21 cellular contexts compared by ENCODE assay signal in genomic region chr7:99627513-99627912, GRCh38. TPM values are rescaled to one million over a fixed set of nuclear protein-coding genes. Genes with fewer than 3 reads are reported as not detected.
A peak's percentile ranks its signal among the peaks of the same experiment; 100 is the strongest.
DNase-seq lines count a peak whose midpoint lies in the region; ATAC-seq, FAIRE-seq and TF ChIP-seq lines count a peak whose summit lies in the region.
"Had no signal": no experiment of that assay in that cellular context is flagged by ENCODE, and none has a peak within 500 bp of the region (broad histone marks: within the 10 kb centered on the region; RNA-seq: fewer than 3 reads in every experiment).

No MANE protein-coding gene starts in this region.

- FAIRE-seq in GM12891 (lab: Jason Lieb, UNC), result peak; percentile 50
- peak; percentile 55 for FAIRE-seq in frontal cortex (lab: Jason Lieb, UNC)
- FAIRE-seq: GM12878, H54, HTR-8/SVneo had no signal

- TF ChIP-seq POLR2A in GM12891 (IDR thresholded peaks at IDR 0.05; ENCODE audit: low read depth, low read length), result no peak

- H3K27me3 Mint-ChIP-seq in activated naive CD4-positive, alpha-beta T cell treated with anti-CD3 and anti-CD28 coated beads for 36 hours (ENCODE audit: low read depth), result no peaks in the 10 kb centered on the region
- H3K27me3 Mint-ChIP-seq: CD4-positive, alpha-beta memory T cell had no signal

- ATAC-seq in right cardiac atrium, result no peak
- no peak for ATAC-seq in HG03135 (IDR thresholded peaks at IDR 0.05; ENCODE audit: unreplicated experiment)
- ATAC-seq: GM12878 had no signal

- H3K4me3 Mint-ChIP-seq in activated naive CD4-positive, alpha-beta T cell treated with anti-CD3 and anti-CD28 coated beads for 36 hours, result no peak overlapping the region
- H3K4me3 Mint-ChIP-seq: CD4-positive, alpha-beta memory T cell had no signal

- CTCF ChIA-PET in activated naive CD4-positive, alpha-beta T cell treated with anti-CD3 and anti-CD28 coated beads for 36 hours (lab: Charles Lee), result no interaction called here

- no peak for DNase-seq in activated naive CD4-positive, alpha-beta T cell treated with anti-CD3 and anti-CD28 coated beads for 36 hours
- no peak for DNase-seq in activated naive CD4-positive, alpha-beta T cell treated with anti-CD3 and anti-CD28 coated beads, Interleukin-2, amount 50 U/mL, for 16 hours
- DNase-seq in GM12891 (ENCODE audit: insufficient read length, low spot score) (no peak), frontal cortex (ENCODE audit: low spot score in 2 of 2) (no peak), NCI-H1092 treated with DMSO at 0.1 percent for 48 hours (lab: John Stamatoyannopoulos, UW) (no peak), right cardiac atrium (no peak)
- DNase-seq: AML-193; Calu3; CD4-positive, alpha-beta memory T cell; DMS79 treated with DMSO at 0.1 percent for 48 hours; GM23248; HCEC 1CT; IMR-90; KBM-7 had no signal

- intact Hi-C loops in activated naive CD4-positive, alpha-beta T cell treated with anti-CD3 and anti-CD28 coated beads for 36 hours (cut with micrococcal nuclease), result no loop called here
- intact Hi-C loops in right cardiac atrium (cut with DNase I), result loop anchor here in 1 of 4 donors (5.0 kb wide), 1 partner anchor 85 kb away; no protein-coding TSS in a partner anchor

- H3K4me1 ChIP-seq in right cardiac atrium (ENCODE audit: control insufficient read depth, insufficient read depth, low read length), result no peaks in the 10 kb centered on the region

- no peaks in the 10 kb centered on the region for H3K27me3 ChIP-seq in right cardiac atrium (ENCODE audit: control insufficient read depth, insufficient read depth)

- H3K36me3 Mint-ChIP-seq in activated naive CD4-positive, alpha-beta T cell treated with anti-CD3 and anti-CD28 coated beads for 36 hours (ENCODE audit: low read depth), result peaks cover 82% of the 10 kb centered on the region

- peaks cover 76% of the 10 kb centered on the region for H3K4me1 Mint-ChIP-seq in activated naive CD4-positive, alpha-beta T cell treated with anti-CD3 and anti-CD28 coated beads for 36 hours (ENCODE audit: low read depth)

- H3K9me3 Mint-ChIP-seq in activated naive CD4-positive, alpha-beta T cell treated with anti-CD3 and anti-CD28 coated beads for 36 hours, result no peaks in the 10 kb centered on the region
- H3K9me3 Mint-ChIP-seq: CD4-positive, alpha-beta memory T cell had no signal

- H3K9me3 ChIP-seq in right cardiac atrium (ENCODE audit: control insufficient read depth, low read length), result no peaks in the 10 kb centered on the region

- H3K27ac ChIP-seq in right cardiac atrium (ENCODE audit: low read length), result no peak overlapping the region
- H3K27ac ChIP-seq: C4-2B, GM23248 had no signal

- WGBS in right cardiac atrium, result 95% methylated on average over 11 of the region's 11 CpGs

- H3K4me3 ChIP-seq in right cardiac atrium (ENCODE audit: low read length), result no peak overlapping the region
- H3K4me3 ChIP-seq: GM12878, GM23248 had no signal

- H3K27ac Mint-ChIP-seq in activated naive CD4-positive, alpha-beta T cell treated with anti-CD3 and anti-CD28 coated beads for 36 hours, result peak overlapping the region; percentile 17

TF ChIP-seq in GM12891, 5 proteins besides CTCF, POLR2A, EP300 and RAD21:
- no peak for TF ChIP-seq PAX5 (IDR thresholded peaks at IDR 0.05; ENCODE audit: insufficient read depth, low read length, severe bottlenecking)
- no peak for TF ChIP-seq POU2F2 (IDR thresholded peaks at IDR 0.05; ENCODE audit: low read depth, low read length)
- TF ChIP-seq TAF1 (IDR thresholded peaks at IDR 0.05; ENCODE audit: low read depth, low read length), result no peak
- no peak for TF ChIP-seq SPI1 (IDR thresholded peaks at IDR 0.05; ENCODE audit: low read depth, low read length)
- no peak for TF ChIP-seq POLR2AphosphoS5 (IDR thresholded peaks at IDR 0.05; ENCODE audit: low read depth, low read length)

RNA-seq across cellular contexts. Expression of gene ZSCAN25, which starts 10.8 kb away (rescaled TPM):
- total RNA-seq in activated naive CD4-positive, alpha-beta T cell treated with anti-CD3 and anti-CD28 coated beads for 36 hours, result 10 to 100 TPM; 20.7 to 22.3 TPM
- 5.3 TPM for polyA plus RNA-seq in GM12891 (2012; ENCODE audit: low read depth, missing spikeins)
- total RNA-seq in frontal cortex (12.2 TPM), right cardiac atrium (1 to 10 TPM; 8.1 to 9.6 (median 8.6) TPM)
- 3.8 TPM for polyA plus RNA-seq in right cardiac atrium

RNA-seq across cellular contexts. Expression of gene TMEM225B, which starts 29.4 kb away (rescaled TPM):
- total RNA-seq in activated naive CD4-positive, alpha-beta T cell treated with anti-CD3 and anti-CD28 coated beads for 36 hours, result 1 to 10 TPM in 1 of 2 experiments, under 1 TPM in 1; 0.98 to 1.7 TPM
- polyA plus RNA-seq in GM12891 (2012; ENCODE audit: low read depth, missing spikeins), result 0.12 TPM
- total RNA-seq in frontal cortex (not detected), right cardiac atrium (under 1 TPM; 0.21 to 0.40 (median 0.37) TPM)
- polyA plus RNA-seq in right cardiac atrium, result 0.41 TPM
- total RNA-seq: A172, Calu3, GM23248 had no signal

RNA-seq across cellular contexts. Expression of gene CYP3A5, which starts 52.3 kb away (rescaled TPM):
- under 1 TPM; 0.86 TPM for total RNA-seq in activated naive CD4-positive, alpha-beta T cell treated with anti-CD3 and anti-CD28 coated beads for 36 hours
- 0.24 TPM for polyA plus RNA-seq in GM12891 (2012; ENCODE audit: low read depth, missing spikeins)
- total RNA-seq in frontal cortex, result 1.6 TPM
- total RNA-seq in right cardiac atrium, result under 1 TPM in 1 of 4 donors, not detected in 3; 0.84 TPM
- 0.09 TPM for polyA plus RNA-seq in right cardiac atrium
- total RNA-seq: CD4-positive, alpha-beta memory T cell; GM23248; IMR-90 had no signal
- polyA plus RNA-seq: BJ, IMR-90 had no signal
